Comparison of ENCODE assay signal across 27 cellular contexts in the genomic region with DNA sequence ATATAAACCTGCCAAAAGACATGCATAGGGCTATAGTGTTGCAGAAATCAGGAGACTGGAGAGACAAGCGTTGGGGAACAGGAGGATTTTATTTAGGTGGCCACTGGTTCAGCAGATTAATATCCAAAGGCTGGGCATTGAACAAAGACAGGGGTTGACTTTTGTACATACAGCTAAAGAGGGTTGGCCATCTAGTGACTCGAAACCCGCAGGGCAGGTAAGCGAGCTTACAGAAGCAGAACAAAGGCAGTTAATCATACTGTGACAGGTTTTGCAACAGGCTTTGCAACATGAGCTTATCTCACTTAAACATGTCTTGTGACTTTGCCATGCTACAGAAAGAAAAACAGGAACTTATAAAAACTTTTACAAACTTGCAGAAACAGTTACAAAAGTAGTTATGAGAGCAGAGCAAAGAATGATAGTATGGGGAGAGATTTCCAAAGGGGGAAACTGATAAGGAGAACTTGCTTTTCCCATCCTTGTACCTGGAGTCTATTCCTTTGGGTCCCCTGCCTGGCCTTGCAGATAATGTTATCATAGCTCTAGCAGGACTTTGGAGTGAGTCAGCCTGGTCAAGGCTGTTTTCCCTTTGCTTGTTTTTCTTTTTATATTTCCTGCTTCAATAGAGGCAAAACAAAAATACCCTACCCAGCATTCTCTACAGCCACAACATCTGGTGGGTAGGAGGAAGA.
DNase-seq lines count a peak whose midpoint lies in the region; ATAC-seq, FAIRE-seq and TF ChIP-seq lines count a peak whose summit lies in the region.
"Had no signal": no experiment of that assay in that cellular context is flagged by ENCODE, and none has a peak within 500 bp of the region (broad histone marks: within the 10 kb centered on the region; RNA-seq: fewer than 3 reads in every experiment).

No MANE protein-coding gene starts in this region.

- no peak for ATAC-seq in HG03039 (IDR thresholded peaks at IDR 0.05; ENCODE audit: unreplicated experiment)
- ATAC-seq: activated CD4-positive, CD25-positive, alpha-beta regulatory T cell treated with anti-CD3 and anti-CD28 coated beads, Interleukin-2, amount 50 U/mL, for 24 hours; activated CD8-positive, alpha-beta T cell treated with anti-CD3 and anti-CD28 coated beads for 36 hours; CD8-positive, alpha-beta T cell; left lobe of liver; stimulated activated naive CD8-positive, alpha-beta T cell treated with anti-CD3 and anti-CD28 coated beads, Interleukin-15, amount 100 ng/mL, for 72 hours had no signal

- 58% methylated on average over 4 of the region's 4 CpGs for WGBS in esophagus muscularis mucosa
- 47 to 62% methylated on average over 4 of the region's 4 CpGs for WGBS in esophagus squamous epithelium, 2 donors

- TF ChIP-seq POLR2A in esophagus muscularis mucosa (IDR thresholded peaks at IDR 0.05; ENCODE audit: low read depth), result no peak
- TF ChIP-seq POLR2A in esophagus squamous epithelium (IDR thresholded peaks at IDR 0.05), result no peak

- DNase-seq in AML-193 (lab: John Stamatoyannopoulos, UW), result peak; percentile 77 to 84
- DNase-seq in Kasumi-1 (lab: John Stamatoyannopoulos, UW), result peak; percentile 25 to 45
- DNase-seq in SKM-1 (lab: John Stamatoyannopoulos, UW; ENCODE audit: unreplicated experiment), result peak; percentile 53
- DNase-seq in bronchial epithelial cell (ENCODE audit: low read depth), result peak; percentile 12
- no peak for DNase-seq in esophagus muscularis mucosa (ENCODE audit: extremely low spot score)
- DNase-seq in NCI-H510A (lab: John Stamatoyannopoulos, UW), result no peak
- no peak for DNase-seq in esophagus squamous epithelium (lab: John Stamatoyannopoulos, UW)
- DNase-seq: activated CD8-positive, alpha-beta T cell treated with anti-CD3 and anti-CD28 coated beads for 36 hours; activated naive CD8-positive, alpha-beta T cell treated with anti-CD3 and anti-CD28 coated beads for 36 hours; CD8-positive, alpha-beta T cell; DMS53; foreskin melanocyte; GDM1; hippocampal formation; mesendoderm; NCI-H1436; NCI-H524 treated with DMSO at 0.1 percent for 48 hours; NK-92 treated with Interleukin-12 subunit alpha and Interleukin-12 subunit beta, amount 100 ng/mL, for 24 hours; sigmoid colon; stimulated activated naive CD8-positive, alpha-beta T cell treated with anti-CD3 and anti-CD28 coated beads, Interleukin-15, amount 100 ng/mL, for 72 hours; T-helper 9 cell; tibial artery had no signal

- H3K36me3 ChIP-seq in bronchial epithelial cell (ENCODE audit: control insufficient read depth, insufficient read depth, low read length) (no peaks in the 10 kb centered on the region), esophagus muscularis mucosa (no peaks in the 10 kb centered on the region), esophagus squamous epithelium (no peaks in the 10 kb centered on the region)
- H3K36me3 ChIP-seq: neutrophil, sigmoid colon, tibial artery had no signal

- H3K4me3 ChIP-seq in bronchial epithelial cell (ENCODE audit: low read depth, low read length) (no peak overlapping the region), esophagus muscularis mucosa (no peak overlapping the region), esophagus squamous epithelium (no peak overlapping the region)
- H3K4me3 ChIP-seq: sigmoid colon, SK-N-MC, tibial artery had no signal

- TF ChIP-seq EP300 in esophagus muscularis mucosa (IDR thresholded peaks at IDR 0.05), result no peak

- peaks cover 0 to 8% (median 0%) of the 10 kb centered on the region in 4 donors for H3K9me3 ChIP-seq in esophagus muscularis mucosa
- H3K9me3 ChIP-seq in esophagus squamous epithelium, result peaks cover 0 to 16% (median 10%) of the 10 kb centered on the region in 3 donors
- H3K9me3 ChIP-seq: neutrophil had no signal

- FAIRE-seq in bronchial epithelial cell (lab: Jason Lieb, UNC), result no peak

- TF ChIP-seq CTCF in bronchial epithelial cell (IDR thresholded peaks at IDR 0.05; ENCODE audit: insufficient read depth, low read length, severe bottlenecking) (no peak), esophagus muscularis mucosa (IDR thresholded peaks at IDR 0.05) (no peak), esophagus squamous epithelium (IDR thresholded peaks at IDR 0.05) (no peak)

- intact Hi-C loops in esophagus muscularis mucosa (cut with DNase I) (no loop called here), esophagus squamous epithelium (cut with DNase I) (no loop called here)

- no peaks in the 10 kb centered on the region for H3K4me1 ChIP-seq in esophagus muscularis mucosa
- no peaks in the 10 kb centered on the region for H3K4me1 ChIP-seq in esophagus squamous epithelium
- H3K4me1 ChIP-seq: sigmoid colon, tibial artery had no signal

- H3K27me3 ChIP-seq in bronchial epithelial cell (ENCODE audit: control insufficient read depth, insufficient read depth, low read length) (no peaks in the 10 kb centered on the region), esophagus muscularis mucosa (no peaks in the 10 kb centered on the region), esophagus squamous epithelium (no peaks in the 10 kb centered on the region)
- H3K27me3 ChIP-seq: neutrophil, sigmoid colon, tibial artery had no signal

- H3K27ac ChIP-seq in esophagus muscularis mucosa (replicated peaks in 1 of 4) (no peak overlapping the region), esophagus squamous epithelium (no peak overlapping the region)
- H3K27ac ChIP-seq: neutrophil, sigmoid colon, SK-N-MC, tibial artery had no signal

Comparison
In these comparisons a context has a peak if more than half of its experiments do, and no peak if none do; other contexts are left out.
1. DNase-seq: peak in AML-193 (2 of 2), Kasumi-1 (2 of 2), SKM-1 (single experiment) and bronchial epithelial cell (single experiment); none in esophagus muscularis mucosa (single experiment), NCI-H510A (single experiment) and esophagus squamous epithelium (single experiment).